ENCODE assay signal across 26 cellular contexts in genomic region chr1:237040823-237041222, GRCh38. TPM values are rescaled to one million over a fixed set of nuclear protein-coding genes. Genes with fewer than 3 reads are reported as not detected.
"Had no signal": no experiment of that assay in that cellular context is flagged by ENCODE, and none has a peak within 500 bp of the region (broad histone marks: within the 10 kb centered on the region; RNA-seq: fewer than 3 reads in every experiment).

No MANE protein-coding gene starts in this region.

- H3K9ac ChIP-seq: SK-N-SH had no signal

- H3K36me3 Mint-ChIP-seq: IgD-negative memory B cell had no signal

- FAIRE-seq: HTR-8/SVneo, RCC 7860 had no signal

- H3K4me2 ChIP-seq: SK-N-SH had no signal

- H3K9me3 ChIP-seq: SK-N-SH had no signal

- DNase-seq: KBM-7, MV-4-11, NCI-H1092, NCI-H1105 treated with DMSO at 0.1 percent for 48 hours, NCI-H1417 treated with DMSO at 0.1 percent for 48 hours, NCI-H146, NCI-H1694 treated with DMSO at 0.1 percent for 48 hours, NCI-H1930, NCI-H2081, NCI-H2107, NCI-H2227 treated with DMSO at 0.1 percent for 48 hours, NCI-H524, NCI-H526 treated with DMSO at 0.1 percent for 48 hours, NCI-H748 treated with DMSO at 0.1 percent for 48 hours, RPMI8226, SHP77, SK-N-SH, SW 1271 had no signal

- H3K27ac ChIP-seq: HL-60 had no signal

RNA-seq across cellular contexts. Expression of gene RYR2, which starts 1.2 kb away (rescaled TPM):
- polyA plus RNA-seq: IgD-negative memory B cell had no signal

RNA-seq across cellular contexts. Expression of gene MT1HL1, which starts 36.6 kb away (rescaled TPM):
- total RNA-seq: LHCN-M2, MCF 10A, NCI-H460, SK-MEL-5 had no signal
- polyA plus RNA-seq: IgD-negative memory B cell, SK-N-SH had no signal
